ENCODE assay signal across 8 cellular contexts in genomic region chr5:171484460-171484899, GRCh38.
DNase-seq lines count a peak whose midpoint lies in the region; ATAC-seq and TF ChIP-seq lines count a peak whose summit lies in the region.

No MANE protein-coding gene starts in this region.

- peak; percentile 18 for DNase-seq in AG10803 (ENCODE audit: low read depth)
- DNase-seq in HL-60 (ENCODE audit: low read depth in 1 of 2, low spot score in 1 of 2), result peak in 1 of 2 experiments; percentile 21
- peak; percentile 50 for DNase-seq in activated CD4-positive, CD25-positive, alpha-beta regulatory T cell treated with anti-CD3 and anti-CD28 coated beads, Interleukin-2, amount 50 U/mL, for 72 hours
- no peak for DNase-seq in coronary artery (ENCODE audit: low spot score)
- DNase-seq in aorta, result no peak
- DNase-seq in NCI-H2029 treated with DMSO at 0.1 percent for 48 hours (lab: John Stamatoyannopoulos, UW), result no peak

- H3K4me3 ChIP-seq in AG10803 (ENCODE audit: low read length), result no peak overlapping the region
- no peak overlapping the region for H3K4me3 ChIP-seq in HL-60 (replicated peaks; ENCODE audit: insufficient read depth, low read length)
- no peak overlapping the region for H3K4me3 ChIP-seq in coronary artery
- no peak overlapping the region for H3K4me3 ChIP-seq in neutrophil (ENCODE audit: low read depth in 1 of 2, low read length in 1 of 2)
- no peak overlapping the region for H3K4me3 ChIP-seq in aorta (ENCODE audit: low read length in 2 of 2)

- H3K27ac ChIP-seq in HL-60 (replicated peaks) (no peak overlapping the region), coronary artery (peak overlapping the region in 1 of 2 donors; percentile 72), neutrophil (no peak overlapping the region), aorta (ENCODE audit: low read depth in 1 of 2, low read length in 2 of 2) (no peak overlapping the region)

- WGBS in aorta, 2 donors, result 45 to 49% methylated on average over 7 of the region's 7 CpGs

- intact Hi-C loops in aorta (cut with DNase I), result loop anchor here (5.0 to 10.0 kb wide), 3 partner anchors 38 to 110 kb away; no protein-coding TSS in a partner anchor

- H3K36me3 ChIP-seq in neutrophil (no peaks in the 10 kb centered on the region), aorta (ENCODE audit: control insufficient read depth in 1 of 2, insufficient read depth in 2 of 2, low read length in 1 of 2) (no peaks in the 10 kb centered on the region)

- ATAC-seq in aorta (ENCODE audit: low FRiP score) (peak; percentile 56), HG03342 (IDR thresholded peaks at IDR 0.05; ENCODE audit: unreplicated experiment) (no peak)

- H3K9me3 ChIP-seq in neutrophil, result no peaks in the 10 kb centered on the region
- H3K9me3 ChIP-seq in aorta (ENCODE audit: control insufficient read depth, low read length), result no peaks in the 10 kb centered on the region

- H3K4me1 ChIP-seq in neutrophil (ENCODE audit: control insufficient read depth in 1 of 2, insufficient read depth in 1 of 2, low read depth in 1 of 2, low read length in 1 of 2) (no peaks in the 10 kb centered on the region), aorta (ENCODE audit: control insufficient read depth in 1 of 2, insufficient read depth in 2 of 2, low read length in 2 of 2) (no peaks in the 10 kb centered on the region)

- H3K27me3 ChIP-seq in HL-60 (ENCODE audit: insufficient read depth, poor library complexity, severe bottlenecking) (no peaks in the 10 kb centered on the region), neutrophil (no peaks in the 10 kb centered on the region), aorta (ENCODE audit: control insufficient read depth in 1 of 2, insufficient read depth in 2 of 2, low read length in 1 of 2) (no peaks in the 10 kb centered on the region)

- TF ChIP-seq CTCF in AG10803 (conservative IDR thresholded peaks at IDR 0.05; ENCODE audit: low read length), result peak; percentile 64
- peak; percentile 31 for TF ChIP-seq CTCF in HL-60 (IDR thresholded peaks at IDR 0.05; ENCODE audit: insufficient read depth, low read length)
- peak; percentile 51 for TF ChIP-seq CTCF in coronary artery (IDR thresholded peaks at IDR 0.05)
- peak; percentile 51 for TF ChIP-seq CTCF in neutrophil (IDR thresholded peaks at IDR 0.05)

Comparison
In these comparisons a context has a peak if more than half of its experiments do, and no peak if none do; other contexts are left out.
1. DNase-seq: peak in AG10803 (single experiment) and activated CD4-positive, CD25-positive, alpha-beta regulatory T cell treated with anti-CD3 and anti-CD28 coated beads, Interleukin-2, amount 50 U/mL, for 72 hours (single experiment); none in coronary artery (single experiment), aorta (0 of 2) and NCI-H2029 treated with DMSO at 0.1 percent for 48 hours (single experiment).
2. Peak in every context shown above with its lines, with median percentiles within 50 percentile points of each other: CTCF ChIP-seq.